Comparison of ENCODE assay signal across 1 cellular context in genomic region chr20:62739067-62739466, GRCh38.
TF ChIP-seq lines count a peak whose summit lies in the region.

No MANE protein-coding gene starts in this region.

TF ChIP-seq in endothelial cell of umbilical vein, 7 proteins besides CTCF, POLR2A, EP300 and RAD21 (continued from another document):
- TF ChIP-seq MAX (IDR thresholded peaks at IDR 0.05; ENCODE audit: insufficient read depth, insufficient read length): no peak
- TF ChIP-seq GATA2 (IDR thresholded peaks at IDR 0.05; ENCODE audit: insufficient read depth, insufficient read length, low read depth, low read length): no peak
- TF ChIP-seq MYC (IDR thresholded peaks at IDR 0.05; ENCODE audit: low read depth, low read length): no peak
- no peak for TF ChIP-seq EZH2 (IDR thresholded peaks at IDR 0.05; ENCODE audit: borderline replicate concordance, low read depth, low read length, severe bottlenecking)
